10 cellular contexts compared by ENCODE assay signal in genomic region chr4:175874290-175874689, GRCh38.
"Had no signal": no experiment of that assay in that cellular context is flagged by ENCODE, and none has a peak within 500 bp of the region (broad histone marks: within the 10 kb centered on the region; RNA-seq: fewer than 3 reads in every experiment).

No MANE protein-coding gene starts in this region.

- ATAC-seq: activated T-helper 17 cell treated with anti-CD3 and anti-CD28 coated beads, Interleukin-2, amount 50 U/mL, for 72 hours; stimulated activated naive CD8-positive, alpha-beta T cell treated with anti-CD3 and anti-CD28 coated beads, Interleukin-15, amount 100 ng/mL, for 72 hours had no signal

- H3K4me3 ChIP-seq: thoracic aorta had no signal

- DNase-seq: activated CD4-positive, alpha-beta T cell treated with anti-CD3 and anti-CD28 coated beads, Interleukin-2, amount 10 ng/mL, durations not matched to agents 7 days and 5 days; activated CD4-positive, CD25-positive, alpha-beta regulatory T cell; activated naive CD4-positive, alpha-beta T cell treated with anti-CD3 and anti-CD28 coated beads for 36 hours; activated T-cell treated with anti-CD3 and anti-CD28 coated beads for 4 hours; effector memory CD4-positive, alpha-beta T cell; mesendoderm; stimulated activated CD4-positive, alpha-beta T cell treated with anti-CD3 and anti-CD28 coated beads, Interleukin-4, amount 100 ng/mL, for 24 hours; stimulated activated naive CD8-positive, alpha-beta T cell treated with anti-CD3 and anti-CD28 coated beads, Interleukin-15, amount 100 ng/mL, for 72 hours had no signal

- H3K27ac ChIP-seq: thoracic aorta had no signal

- H3K36me3 ChIP-seq: thoracic aorta had no signal
